ENCODE assay signal across 1 cellular context in the genomic region with DNA sequence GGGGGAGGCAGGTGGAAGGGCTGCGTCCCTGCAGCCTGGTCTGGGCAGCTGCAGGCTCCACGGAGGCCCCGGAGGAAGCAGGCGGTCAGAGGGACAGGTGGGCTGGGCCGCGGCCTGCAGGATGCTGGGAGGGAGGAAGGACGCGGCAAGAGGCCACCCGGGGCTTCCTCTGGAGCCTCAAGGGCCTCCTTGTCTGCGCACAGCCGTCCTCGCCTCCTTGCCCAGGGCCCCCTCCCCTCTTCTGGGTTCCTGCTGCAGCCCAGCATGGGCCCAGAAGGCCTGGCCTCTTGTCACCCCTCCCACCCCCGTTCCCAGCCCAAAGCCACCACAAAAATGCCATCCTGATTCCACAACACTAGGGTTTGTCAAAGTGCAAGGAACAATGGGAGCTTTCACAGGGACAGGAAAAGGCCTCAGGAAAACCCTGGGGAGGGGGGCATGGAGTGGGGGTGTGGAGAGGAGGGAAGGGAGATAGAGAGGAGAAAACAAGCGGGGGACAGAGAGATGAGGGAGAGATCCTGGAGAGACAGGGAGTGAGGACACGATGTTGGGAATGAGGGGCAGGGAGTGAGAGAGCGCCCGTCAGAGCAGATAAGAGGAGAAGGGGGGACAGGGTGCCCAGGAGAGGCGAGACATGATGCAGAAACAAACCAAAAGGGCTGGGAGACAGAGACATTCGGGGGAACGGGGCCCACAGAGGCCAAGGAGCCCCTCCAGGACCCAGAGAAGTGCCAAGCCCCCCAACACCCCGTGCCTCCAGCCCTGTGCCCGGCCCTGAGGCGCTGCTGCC.
TF ChIP-seq lines count a peak whose summit lies in the region.

No MANE protein-coding gene starts in this region.

TF ChIP-seq in HepG2, 621 proteins besides CTCF, POLR2A, EP300 and RAD21 (continued from another document and continues in another):
- TF ChIP-seq KLF9 (CRISPR knock-in tag; IDR thresholded peaks at IDR 0.05; ENCODE audit: low read depth), result no peak
- TF ChIP-seq TAF15 (IDR thresholded peaks at IDR 0.05; ENCODE audit: low read depth, low read length, poor library complexity, severe bottlenecking), result no peak
- TF ChIP-seq, protein P1, sequence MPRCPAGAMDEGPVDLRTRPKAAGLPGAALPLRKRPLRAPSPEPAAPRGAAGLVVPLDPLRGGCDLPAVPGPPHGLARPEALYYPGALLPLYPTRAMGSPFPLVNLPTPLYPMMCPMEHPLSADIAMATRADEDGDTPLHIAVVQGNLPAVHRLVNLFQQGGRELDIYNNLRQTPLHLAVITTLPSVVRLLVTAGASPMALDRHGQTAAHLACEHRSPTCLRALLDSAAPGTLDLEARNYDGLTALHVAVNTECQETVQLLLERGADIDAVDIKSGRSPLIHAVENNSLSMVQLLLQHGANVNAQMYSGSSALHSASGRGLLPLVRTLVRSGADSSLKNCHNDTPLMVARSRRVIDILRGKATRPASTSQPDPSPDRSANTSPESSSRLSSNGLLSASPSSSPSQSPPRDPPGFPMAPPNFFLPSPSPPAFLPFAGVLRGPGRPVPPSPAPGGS (CRISPR knock-in tag; IDR thresholded peaks at IDR 0.05), result 0 out of 2 replicates have a peak, but pooled peaks have one; percentile 46
- peak; percentile 52 for TF ChIP-seq POLR2G (IDR thresholded peaks at IDR 0.05; ENCODE audit: low read depth, low read length)
- TF ChIP-seq CBX1 (IDR thresholded peaks at IDR 0.05; ENCODE audit: low read depth), result no peak
- TF ChIP-seq, protein P2, sequence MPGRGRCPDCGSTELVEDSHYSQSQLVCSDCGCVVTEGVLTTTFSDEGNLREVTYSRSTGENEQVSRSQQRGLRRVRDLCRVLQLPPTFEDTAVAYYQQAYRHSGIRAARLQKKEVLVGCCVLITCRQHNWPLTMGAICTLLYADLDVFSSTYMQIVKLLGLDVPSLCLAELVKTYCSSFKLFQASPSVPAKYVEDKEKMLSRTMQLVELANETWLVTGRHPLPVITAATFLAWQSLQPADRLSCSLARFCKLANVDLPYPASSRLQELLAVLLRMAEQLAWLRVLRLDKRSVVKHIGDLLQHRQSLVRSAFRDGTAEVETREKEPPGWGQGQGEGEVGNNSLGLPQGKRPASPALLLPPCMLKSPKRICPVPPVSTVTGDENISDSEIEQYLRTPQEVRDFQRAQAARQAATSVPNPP (CRISPR knock-in tag; IDR thresholded peaks at IDR 0.05), result no peak
- peak; percentile 62; the same call in 1 of the 2 replicates for TF ChIP-seq ZNF605 (CRISPR knock-in tag; IDR thresholded peaks at IDR 0.05)
- TF ChIP-seq ETV5 (CRISPR knock-in tag; IDR thresholded peaks at IDR 0.05; ENCODE audit: borderline replicate concordance), result peak; percentile 22; the same call in 1 of the 2 replicates
- TF ChIP-seq, protein P3, sequence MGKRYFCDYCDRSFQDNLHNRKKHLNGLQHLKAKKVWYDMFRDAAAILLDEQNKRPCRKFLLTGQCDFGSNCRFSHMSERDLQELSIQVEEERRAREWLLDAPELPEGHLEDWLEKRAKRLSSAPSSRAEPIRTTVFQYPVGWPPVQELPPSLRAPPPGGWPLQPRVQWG (CRISPR knock-in tag; IDR thresholded peaks at IDR 0.05; ENCODE audit: borderline replicate concordance, low read depth), result no peak
- TF ChIP-seq TSC22D2 (CRISPR knock-in tag; IDR thresholded peaks at IDR 0.05; ENCODE audit: borderline replicate concordance), result no peak
- no peak for TF ChIP-seq ZFP82 (CRISPR knock-in tag; IDR thresholded peaks at IDR 0.05; ENCODE audit: borderline replicate concordance)
- TF ChIP-seq SSRP1 (CRISPR knock-in tag; IDR thresholded peaks at IDR 0.05), result no peak
- no peak for TF ChIP-seq MAFF (IDR thresholded peaks at IDR 0.05; ENCODE audit: low read depth, low read length)
- TF ChIP-seq NR2F2 (IDR thresholded peaks at IDR 0.05; ENCODE audit: borderline replicate concordance, low read depth), result no peak
- no peak for TF ChIP-seq ZNF10 (CRISPR knock-in tag; IDR thresholded peaks at IDR 0.05; ENCODE audit: borderline replicate concordance, low read depth)
- TF ChIP-seq, protein P4, sequence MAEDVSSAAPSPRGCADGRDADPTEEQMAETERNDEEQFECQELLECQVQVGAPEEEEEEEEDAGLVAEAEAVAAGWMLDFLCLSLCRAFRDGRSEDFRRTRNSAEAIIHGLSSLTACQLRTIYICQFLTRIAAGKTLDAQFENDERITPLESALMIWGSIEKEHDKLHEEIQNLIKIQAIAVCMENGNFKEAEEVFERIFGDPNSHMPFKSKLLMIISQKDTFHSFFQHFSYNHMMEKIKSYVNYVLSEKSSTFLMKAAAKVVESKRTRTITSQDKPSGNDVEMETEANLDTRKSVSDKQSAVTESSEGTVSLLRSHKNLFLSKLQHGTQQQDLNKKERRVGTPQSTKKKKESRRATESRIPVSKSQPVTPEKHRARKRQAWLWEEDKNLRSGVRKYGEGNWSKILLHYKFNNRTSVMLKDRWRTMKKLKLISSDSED (CRISPR knock-in tag; IDR thresholded peaks at IDR 0.05), result no peak
- TF ChIP-seq, protein P5, sequence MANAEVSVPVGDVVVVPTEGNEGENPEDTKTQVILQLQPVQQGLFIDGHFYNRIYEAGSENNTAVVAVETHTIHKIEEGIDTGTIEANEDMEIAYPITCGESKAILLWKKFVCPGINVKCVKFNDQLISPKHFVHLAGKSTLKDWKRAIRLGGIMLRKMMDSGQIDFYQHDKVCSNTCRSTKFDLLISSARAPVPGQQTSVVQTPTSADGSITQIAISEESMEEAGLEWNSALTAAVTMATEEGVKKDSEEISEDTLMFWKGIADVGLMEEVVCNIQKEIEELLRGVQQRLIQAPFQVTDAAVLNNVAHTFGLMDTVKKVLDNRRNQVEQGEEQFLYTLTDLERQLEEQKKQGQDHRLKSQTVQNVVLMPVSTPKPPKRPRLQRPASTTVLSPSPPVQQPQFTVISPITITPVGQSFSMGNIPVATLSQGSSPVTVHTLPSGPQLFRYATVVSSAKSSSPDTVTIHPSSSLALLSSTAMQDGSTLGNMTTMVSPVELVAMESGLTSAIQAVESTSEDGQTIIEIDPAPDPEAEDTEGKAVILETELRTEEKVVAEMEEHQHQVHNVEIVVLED (CRISPR knock-in tag; IDR thresholded peaks at IDR 0.05; ENCODE audit: borderline replicate concordance), result no peak
- no peak for TF ChIP-seq NAIF1 (CRISPR knock-in tag; IDR thresholded peaks at IDR 0.05; ENCODE audit: borderline replicate concordance)
- no peak for TF ChIP-seq REPIN1 (CRISPR knock-in tag; IDR thresholded peaks at IDR 0.05; ENCODE audit: borderline replicate concordance, low read depth)
- TF ChIP-seq, protein P6, sequence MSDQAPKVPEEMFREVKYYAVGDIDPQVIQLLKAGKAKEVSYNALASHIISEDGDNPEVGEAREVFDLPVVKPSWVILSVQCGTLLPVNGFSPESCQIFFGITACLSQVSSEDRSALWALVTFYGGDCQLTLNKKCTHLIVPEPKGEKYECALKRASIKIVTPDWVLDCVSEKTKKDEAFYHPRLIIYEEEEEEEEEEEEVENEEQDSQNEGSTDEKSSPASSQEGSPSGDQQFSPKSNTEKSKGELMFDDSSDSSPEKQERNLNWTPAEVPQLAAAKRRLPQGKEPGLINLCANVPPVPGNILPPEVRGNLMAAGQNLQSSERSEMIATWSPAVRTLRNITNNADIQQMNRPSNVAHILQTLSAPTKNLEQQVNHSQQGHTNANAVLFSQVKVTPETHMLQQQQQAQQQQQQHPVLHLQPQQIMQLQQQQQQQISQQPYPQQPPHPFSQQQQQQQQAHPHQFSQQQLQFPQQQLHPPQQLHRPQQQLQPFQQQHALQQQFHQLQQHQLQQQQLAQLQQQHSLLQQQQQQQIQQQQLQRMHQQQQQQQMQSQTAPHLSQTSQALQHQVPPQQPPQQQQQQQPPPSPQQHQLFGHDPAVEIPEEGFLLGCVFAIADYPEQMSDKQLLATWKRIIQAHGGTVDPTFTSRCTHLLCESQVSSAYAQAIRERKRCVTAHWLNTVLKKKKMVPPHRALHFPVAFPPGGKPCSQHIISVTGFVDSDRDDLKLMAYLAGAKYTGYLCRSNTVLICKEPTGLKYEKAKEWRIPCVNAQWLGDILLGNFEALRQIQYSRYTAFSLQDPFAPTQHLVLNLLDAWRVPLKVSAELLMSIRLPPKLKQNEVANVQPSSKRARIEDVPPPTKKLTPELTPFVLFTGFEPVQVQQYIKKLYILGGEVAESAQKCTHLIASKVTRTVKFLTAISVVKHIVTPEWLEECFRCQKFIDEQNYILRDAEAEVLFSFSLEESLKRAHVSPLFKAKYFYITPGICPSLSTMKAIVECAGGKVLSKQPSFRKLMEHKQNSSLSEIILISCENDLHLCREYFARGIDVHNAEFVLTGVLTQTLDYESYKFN (CRISPR knock-in tag; conservative IDR thresholded peaks at IDR 0.05), result peak; percentile 32; the same call in 1 of the 2 replicates
- TF ChIP-seq ZNF263 (CRISPR knock-in tag; IDR thresholded peaks at IDR 0.05), result peak; percentile 67
- TF ChIP-seq, protein P7, sequence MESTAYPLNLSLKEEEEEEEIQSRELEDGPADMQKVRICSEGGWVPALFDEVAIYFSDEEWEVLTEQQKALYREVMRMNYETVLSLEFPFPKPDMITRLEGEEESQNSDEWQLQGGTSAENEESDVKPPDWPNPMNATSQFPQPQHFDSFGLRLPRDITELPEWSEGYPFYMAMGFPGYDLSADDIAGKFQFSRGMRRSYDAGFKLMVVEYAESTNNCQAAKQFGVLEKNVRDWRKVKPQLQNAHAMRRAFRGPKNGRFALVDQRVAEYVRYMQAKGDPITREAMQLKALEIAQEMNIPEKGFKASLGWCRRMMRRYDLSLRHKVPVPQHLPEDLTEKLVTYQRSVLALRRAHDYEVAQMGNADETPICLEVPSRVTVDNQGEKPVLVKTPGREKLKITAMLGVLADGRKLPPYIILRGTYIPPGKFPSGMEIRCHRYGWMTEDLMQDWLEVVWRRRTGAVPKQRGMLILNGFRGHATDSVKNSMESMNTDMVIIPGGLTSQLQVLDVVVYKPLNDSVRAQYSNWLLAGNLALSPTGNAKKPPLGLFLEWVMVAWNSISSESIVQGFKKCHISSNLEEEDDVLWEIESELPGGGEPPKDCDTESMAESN (CRISPR knock-in tag; conservative IDR thresholded peaks at IDR 0.05), result no peak
- TF ChIP-seq ZNF83 (CRISPR knock-in tag; IDR thresholded peaks at IDR 0.05; ENCODE audit: borderline replicate concordance), result no peak
- TF ChIP-seq, protein P8, sequence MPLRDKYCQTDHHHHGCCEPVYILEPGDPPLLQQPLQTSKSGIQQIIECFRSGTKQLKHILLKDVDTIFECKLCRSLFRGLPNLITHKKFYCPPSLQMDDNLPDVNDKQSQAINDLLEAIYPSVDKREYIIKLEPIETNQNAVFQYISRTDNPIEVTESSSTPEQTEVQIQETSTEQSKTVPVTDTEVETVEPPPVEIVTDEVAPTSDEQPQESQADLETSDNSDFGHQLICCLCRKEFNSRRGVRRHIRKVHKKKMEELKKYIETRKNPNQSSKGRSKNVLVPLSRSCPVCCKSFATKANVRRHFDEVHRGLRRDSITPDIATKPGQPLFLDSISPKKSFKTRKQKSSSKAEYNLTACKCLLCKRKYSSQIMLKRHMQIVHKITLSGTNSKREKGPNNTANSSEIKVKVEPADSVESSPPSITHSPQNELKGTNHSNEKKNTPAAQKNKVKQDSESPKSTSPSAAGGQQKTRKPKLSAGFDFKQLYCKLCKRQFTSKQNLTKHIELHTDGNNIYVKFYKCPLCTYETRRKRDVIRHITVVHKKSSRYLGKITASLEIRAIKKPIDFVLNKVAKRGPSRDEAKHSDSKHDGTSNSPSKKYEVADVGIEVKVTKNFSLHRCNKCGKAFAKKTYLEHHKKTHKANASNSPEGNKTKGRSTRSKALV (CRISPR knock-in tag; IDR thresholded peaks at IDR 0.05), result no peak
- no peak for TF ChIP-seq CBX2 (IDR thresholded peaks at IDR 0.05; ENCODE audit: low read depth, low read length)
- TF ChIP-seq CBX2 (CRISPR knock-in tag; IDR thresholded peaks at IDR 0.05; ENCODE audit: low read depth), result no peak
- TF ChIP-seq, protein P9, sequence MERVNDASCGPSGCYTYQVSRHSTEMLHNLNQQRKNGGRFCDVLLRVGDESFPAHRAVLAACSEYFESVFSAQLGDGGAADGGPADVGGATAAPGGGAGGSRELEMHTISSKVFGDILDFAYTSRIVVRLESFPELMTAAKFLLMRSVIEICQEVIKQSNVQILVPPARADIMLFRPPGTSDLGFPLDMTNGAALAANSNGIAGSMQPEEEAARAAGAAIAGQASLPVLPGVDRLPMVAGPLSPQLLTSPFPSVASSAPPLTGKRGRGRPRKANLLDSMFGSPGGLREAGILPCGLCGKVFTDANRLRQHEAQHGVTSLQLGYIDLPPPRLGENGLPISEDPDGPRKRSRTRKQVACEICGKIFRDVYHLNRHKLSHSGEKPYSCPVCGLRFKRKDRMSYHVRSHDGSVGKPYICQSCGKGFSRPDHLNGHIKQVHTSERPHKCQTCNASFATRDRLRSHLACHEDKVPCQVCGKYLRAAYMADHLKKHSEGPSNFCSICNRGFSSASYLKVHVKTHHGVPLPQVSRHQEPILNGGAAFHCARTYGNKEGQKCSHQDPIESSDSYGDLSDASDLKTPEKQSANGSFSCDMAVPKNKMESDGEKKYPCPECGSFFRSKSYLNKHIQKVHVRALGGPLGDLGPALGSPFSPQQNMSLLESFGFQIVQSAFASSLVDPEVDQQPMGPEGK (CRISPR knock-in tag; IDR thresholded peaks at IDR 0.05), result peak; percentile 48; the same call in 1 of the 2 replicates
- 0 out of 2 replicates have a peak, but pooled peaks have one; percentile 30 for TF ChIP-seq ZNF451 (CRISPR knock-in tag; IDR thresholded peaks at IDR 0.05)
- TF ChIP-seq KAT2B (IDR thresholded peaks at IDR 0.05; ENCODE audit: borderline replicate concordance, low read depth, low read length), result no peak
- no peak for TF ChIP-seq ZBTB3 (CRISPR knock-in tag; IDR thresholded peaks at IDR 0.05; ENCODE audit: borderline replicate concordance, low read depth)
- TF ChIP-seq HNRNPK (IDR thresholded peaks at IDR 0.05; ENCODE audit: low read depth, low read length, poor library complexity, severe bottlenecking), result peak; percentile 38
- TF ChIP-seq, protein P10, sequence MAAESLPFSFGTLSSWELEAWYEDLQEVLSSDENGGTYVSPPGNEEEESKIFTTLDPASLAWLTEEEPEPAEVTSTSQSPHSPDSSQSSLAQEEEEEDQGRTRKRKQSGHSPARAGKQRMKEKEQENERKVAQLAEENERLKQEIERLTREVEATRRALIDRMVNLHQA (CRISPR knock-in tag; IDR thresholded peaks at IDR 0.05), result no peak
- no peak for TF ChIP-seq LCORL (IDR thresholded peaks at IDR 0.05)
- peak; percentile 38; the same call in 1 of the 2 replicates for TF ChIP-seq LCORL (CRISPR knock-in tag; IDR thresholded peaks at IDR 0.05)
- TF ChIP-seq, protein P11, sequence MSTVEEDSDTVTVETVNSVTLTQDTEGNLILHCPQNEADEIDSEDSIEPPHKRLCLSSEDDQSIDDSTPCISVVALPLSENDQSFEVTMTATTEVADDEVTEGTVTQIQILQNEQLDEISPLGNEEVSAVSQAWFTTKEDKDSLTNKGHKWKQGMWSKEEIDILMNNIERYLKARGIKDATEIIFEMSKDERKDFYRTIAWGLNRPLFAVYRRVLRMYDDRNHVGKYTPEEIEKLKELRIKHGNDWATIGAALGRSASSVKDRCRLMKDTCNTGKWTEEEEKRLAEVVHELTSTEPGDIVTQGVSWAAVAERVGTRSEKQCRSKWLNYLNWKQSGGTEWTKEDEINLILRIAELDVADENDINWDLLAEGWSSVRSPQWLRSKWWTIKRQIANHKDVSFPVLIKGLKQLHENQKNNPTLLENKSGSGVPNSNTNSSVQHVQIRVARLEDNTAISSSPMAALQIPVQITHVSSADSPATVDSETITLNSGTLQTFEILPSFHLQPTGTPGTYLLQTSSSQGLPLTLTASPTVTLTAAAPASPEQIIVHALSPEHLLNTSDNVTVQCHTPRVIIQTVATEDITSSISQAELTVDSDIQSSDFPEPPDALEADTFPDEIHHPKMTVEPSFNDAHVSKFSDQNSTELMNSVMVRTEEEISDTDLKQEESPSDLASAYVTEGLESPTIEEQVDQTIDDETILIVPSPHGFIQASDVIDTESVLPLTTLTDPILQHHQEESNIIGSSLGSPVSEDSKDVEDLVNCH (CRISPR knock-in tag; IDR thresholded peaks at IDR 0.05), result no peak
- TF ChIP-seq ATRX (CRISPR knock-in tag; IDR thresholded peaks at IDR 0.05; ENCODE audit: borderline replicate concordance), result no peak
